Comparison of ENCODE assay signal across 20 cellular contexts in genomic region chr1:70134148-70134547, GRCh38.
DNase-seq lines count a peak whose midpoint lies in the region; ATAC-seq, FAIRE-seq and TF ChIP-seq lines count a peak whose summit lies in the region.
"Had no signal": no experiment of that assay in that cellular context is flagged by ENCODE, and none has a peak within 500 bp of the region (broad histone marks: within the 10 kb centered on the region; RNA-seq: fewer than 3 reads in every experiment).

No MANE protein-coding gene starts in this region.

- H2AFZ ChIP-seq in K562 (ENCODE audit: low read depth, low read length) (0 out of 2 replicates have a peak overlapping the region, but pooled peaks have one; percentile 19), osteoblast (ENCODE audit: low read length) (peak overlapping the region; percentile 37)

- H3K27ac ChIP-seq in K562 (ENCODE audit: extremely low read depth, low read depth, low read length) = no peak overlapping the region
- H3K27ac ChIP-seq in osteoblast (ENCODE audit: low read depth, low read length) = no peak overlapping the region
- H3K27ac ChIP-seq: transverse colon, VCaP had no signal

- TF ChIP-seq RAD21 in K562 (CRISPR knock-in tag; conservative IDR thresholded peaks at IDR 0.05 in 1 of 2, IDR thresholded peaks at IDR 0.05 in 1 of 2) = no peak

- WGBS in K562 (ENCODE audit: insufficient coverage, low coverage, missing lambda C conversion rate) = 37% methylated on average over 3 of the region's 3 CpGs

- in situ Hi-C loops in K562 (cut with MboI) = loop anchor here (10.0 to 25.0 kb wide), 3 partner anchors 99 to 1647 kb away; partner anchors contain the start of gene DEPDC1

- H4K20me1 ChIP-seq in K562 (replicated peaks; ENCODE audit: control insufficient read depth, insufficient read depth, low read length) (no peaks in the 10 kb centered on the region), osteoblast (ENCODE audit: insufficient read depth, low read length) (no peaks in the 10 kb centered on the region)

- no peak overlapping the region for H3K9ac ChIP-seq in K562 (ENCODE audit: insufficient read depth in 1 of 2, low read depth in 2 of 2, low read length in 2 of 2)

- H3K27me3 ChIP-seq in K562 (ENCODE audit: control insufficient read depth in 2 of 2, insufficient read depth in 2 of 2, low read length in 2 of 2) (no peaks in the 10 kb centered on the region), osteoblast (ENCODE audit: insufficient read depth, low read length) (no peaks in the 10 kb centered on the region)
- H3K27me3 ChIP-seq: transverse colon had no signal

- H3K4me2 ChIP-seq in K562 (ENCODE audit: insufficient read depth, low read length) (no peak overlapping the region), osteoblast (ENCODE audit: insufficient read depth, low read length) (no peak overlapping the region)

- no peaks in the 10 kb centered on the region for H3K9me3 ChIP-seq in K562 (replicated peaks; ENCODE audit: control insufficient read depth, insufficient read depth, low read depth, low read length)
- no peaks in the 10 kb centered on the region for H3K9me3 ChIP-seq in osteoblast (ENCODE audit: low read depth, low read length)
- no peaks in the 10 kb centered on the region for H3K9me3 ChIP-seq in mucosa of descending colon
- H3K9me3 ChIP-seq: transverse colon had no signal

- H3K9me1 ChIP-seq in K562 (ENCODE audit: control insufficient read depth, insufficient read depth, low read length) = no peaks in the 10 kb centered on the region

- H3K79me2 ChIP-seq in K562 (ENCODE audit: control insufficient read depth, insufficient read depth, low read length) = no peaks in the 10 kb centered on the region
- H3K79me2 ChIP-seq in osteoblast (ENCODE audit: insufficient read depth, low read length) = no peaks in the 10 kb centered on the region

- TF ChIP-seq POLR2A in K562 (conservative IDR thresholded peaks at IDR 0.05) = no peak

- POLR2A ChIA-PET in K562 (lab: Yijun Ruan, JAX) = no interaction called here

- FAIRE-seq in K562 (lab: Jason Lieb, UNC) = no peak
- FAIRE-seq: bronchial epithelial cell had no signal

- no peaks in the 10 kb centered on the region for H3K36me3 ChIP-seq in K562 (ENCODE audit: control insufficient read depth, insufficient read depth, low read length)
- no peaks in the 10 kb centered on the region for H3K36me3 ChIP-seq in osteoblast (ENCODE audit: insufficient read depth, low read length)
- no peaks in the 10 kb centered on the region for H3K36me3 ChIP-seq in mucosa of descending colon (ENCODE audit: low read depth)
- H3K36me3 ChIP-seq: transverse colon had no signal

- intact Hi-C loops in K562 (cut with micrococcal nuclease) = loop anchor here (5.0 kb wide), 2 partner anchors 278 to 913 kb away; partner anchors contain the start of genes CTH and PTGER3
- intact Hi-C loops in mucosa of descending colon (cut with DNase I, micrococcal nuclease) = loop anchor here in 1 of 2 donors (5.0 kb wide), 1 partner anchor 378 kb away; no protein-coding TSS in a partner anchor

- H3K4me3 ChIP-seq in K562 (no peak overlapping the region), osteoblast (ENCODE audit: insufficient read depth, low read length) (no peak overlapping the region), mucosa of descending colon (no peak overlapping the region)
- H3K4me3 ChIP-seq: transverse colon had no signal

- no peak for ATAC-seq in K562
- ATAC-seq in mucosa of descending colon = no peak
- ATAC-seq: activated CD8-positive, alpha-beta T cell treated with anti-CD3 and anti-CD28 coated beads for 36 hours; naive thymus-derived CD4-positive, alpha-beta T cell; stimulated activated effector memory CD8-positive, alpha-beta T cell treated with anti-CD3 and anti-CD28 coated beads, Interleukin-12 subunit alpha, Interleukin-12 subunit beta, amount 100 ng/mL, for 72 hours had no signal

- no peaks in the 10 kb centered on the region for H3K4me1 ChIP-seq in K562 (replicated peaks in 1 of 2; ENCODE audit: control insufficient read depth in 2 of 2, insufficient read depth in 2 of 2, low read length in 2 of 2)
- no peaks in the 10 kb centered on the region for H3K4me1 ChIP-seq in osteoblast (ENCODE audit: insufficient read depth, low read length)
- H3K4me1 ChIP-seq in mucosa of descending colon (ENCODE audit: low read depth) = no peaks in the 10 kb centered on the region

- CTCF ChIA-PET in K562 (lab: Yijun Ruan, JAX; ENCODE audit: low intra/inter-chr PET ratio) = interaction anchor here (0.8 kb wide), 1 partner anchor 8 kb away, joined by 3 read pairs; no protein-coding TSS in a partner anchor

- BruUV-seq in K562 (replicated peaks; lab: Mats Ljungman, UMichigan) = no TSS peak

- TF ChIP-seq EP300 in K562 (IDR thresholded peaks at IDR 0.05; ENCODE audit: low read length) = no peak

- DNase-seq in ELF-1 (ENCODE audit: low read depth, low spot score) (peak; percentile 16), M059J (ENCODE audit: low read depth) (peak; percentile 6), K562 (ENCODE audit: extremely low read depth in 1 of 4, low spot score in 3 of 4) (no peak), osteoblast (ENCODE audit: insufficient read length, low spot score, missing footprints) (no peak), hippocampal formation (lab: John Stamatoyannopoulos, UW) (no peak), mucosa of descending colon (no peak), DMS153 (lab: John Stamatoyannopoulos, UW) (no peak)
- DNase-seq: activated CD8-positive, alpha-beta T cell treated with anti-CD3 and anti-CD28 coated beads for 36 hours; activated T-cell treated with anti-CD3 and anti-CD28 coated beads, Interleukin-2, amount 50 U/mL, for 48 hours; CD4-positive, CD25-positive, alpha-beta regulatory T cell; DND-41; naive thymus-derived CD4-positive, alpha-beta T cell; NCI-H1930; NCI-H510A; posterior cingulate gyrus; RPMI8226; transverse colon had no signal

- TF ChIP-seq CTCF in K562 (IDR thresholded peaks at IDR 0.05 in 2 of 3, conservative IDR thresholded peaks at IDR 0.05 in 1 of 3; ENCODE audit: insufficient read depth in 2 of 3, low read depth in 1 of 3, low read length in 3 of 3) (no peak), osteoblast (IDR thresholded peaks at IDR 0.05; ENCODE audit: extremely low read depth, low read depth, low read length) (no peak), mucosa of descending colon (IDR thresholded peaks at IDR 0.05) (no peak)

TF ChIP-seq in K562, 482 proteins besides CTCF, POLR2A, EP300 and RAD21:
- no peak for TF ChIP-seq LARP7 (IDR thresholded peaks at IDR 0.05)
- no peak for TF ChIP-seq SREBF2 (CRISPR knock-in tag; IDR thresholded peaks at IDR 0.05)
- no peak for TF ChIP-seq POLR2AphosphoS2 (IDR thresholded peaks at IDR 0.05; ENCODE audit: low read length)
- no peak for TF ChIP-seq NEUROD1 (IDR thresholded peaks at IDR 0.05; ENCODE audit: borderline replicate concordance, low read depth, low read length, partially characterized antibody)
- no peak for TF ChIP-seq C11orf30 (IDR thresholded peaks at IDR 0.05; ENCODE audit: low read depth)
- no peak for TF ChIP-seq USF2 (CRISPR knock-in tag; IDR thresholded peaks at IDR 0.05)
- no peak for TF ChIP-seq HLTF (IDR thresholded peaks at IDR 0.05)
- TF ChIP-seq ZNF212 (CRISPR knock-in tag; IDR thresholded peaks at IDR 0.05) = no peak
- TF ChIP-seq TEAD1 (CRISPR knock-in tag; IDR thresholded peaks at IDR 0.05) = no peak
- TF ChIP-seq ATF6 (CRISPR knock-in tag; IDR thresholded peaks at IDR 0.05) = no peak
- no peak for TF ChIP-seq SMAD3 (CRISPR knock-in tag; conservative IDR thresholded peaks at IDR 0.05)
- no peak for TF ChIP-seq SMARCA4 (IDR thresholded peaks at IDR 0.05)
- TF ChIP-seq TCF3 (CRISPR knock-in tag; IDR thresholded peaks at IDR 0.05) = no peak
- no peak for TF ChIP-seq CC2D1A (IDR thresholded peaks at IDR 0.05)
- TF ChIP-seq NFIX (CRISPR knock-in tag; IDR thresholded peaks at IDR 0.05; ENCODE audit: low read depth) = no peak
- TF ChIP-seq KLF6 (CRISPR knock-in tag; IDR thresholded peaks at IDR 0.05; ENCODE audit: borderline replicate concordance) = no peak
- TF ChIP-seq EGR1 (conservative IDR thresholded peaks at IDR 0.05) = no peak
- TF ChIP-seq TCF15 (CRISPR knock-in tag; IDR thresholded peaks at IDR 0.05) = no peak
- TF ChIP-seq NCOA4 (IDR thresholded peaks at IDR 0.05; ENCODE audit: partially characterized antibody) = no peak
- no peak for TF ChIP-seq SRSF7 (optimal IDR thresholded peaks at IDR 0.05; ENCODE audit: low read depth, low read length)

Comparison
In these comparisons a context has a peak if more than half of its experiments do, and no peak if none do; other contexts are left out.
1. DNase-seq: peak in ELF-1 (single experiment) and M059J (single experiment); none in K562 (0 of 4), osteoblast (single experiment), hippocampal formation (0 of 2), mucosa of descending colon (0 of 3) and DMS153 (single experiment).